Comparison of ENCODE assay signal across 8 cellular contexts in the genomic region with DNA sequence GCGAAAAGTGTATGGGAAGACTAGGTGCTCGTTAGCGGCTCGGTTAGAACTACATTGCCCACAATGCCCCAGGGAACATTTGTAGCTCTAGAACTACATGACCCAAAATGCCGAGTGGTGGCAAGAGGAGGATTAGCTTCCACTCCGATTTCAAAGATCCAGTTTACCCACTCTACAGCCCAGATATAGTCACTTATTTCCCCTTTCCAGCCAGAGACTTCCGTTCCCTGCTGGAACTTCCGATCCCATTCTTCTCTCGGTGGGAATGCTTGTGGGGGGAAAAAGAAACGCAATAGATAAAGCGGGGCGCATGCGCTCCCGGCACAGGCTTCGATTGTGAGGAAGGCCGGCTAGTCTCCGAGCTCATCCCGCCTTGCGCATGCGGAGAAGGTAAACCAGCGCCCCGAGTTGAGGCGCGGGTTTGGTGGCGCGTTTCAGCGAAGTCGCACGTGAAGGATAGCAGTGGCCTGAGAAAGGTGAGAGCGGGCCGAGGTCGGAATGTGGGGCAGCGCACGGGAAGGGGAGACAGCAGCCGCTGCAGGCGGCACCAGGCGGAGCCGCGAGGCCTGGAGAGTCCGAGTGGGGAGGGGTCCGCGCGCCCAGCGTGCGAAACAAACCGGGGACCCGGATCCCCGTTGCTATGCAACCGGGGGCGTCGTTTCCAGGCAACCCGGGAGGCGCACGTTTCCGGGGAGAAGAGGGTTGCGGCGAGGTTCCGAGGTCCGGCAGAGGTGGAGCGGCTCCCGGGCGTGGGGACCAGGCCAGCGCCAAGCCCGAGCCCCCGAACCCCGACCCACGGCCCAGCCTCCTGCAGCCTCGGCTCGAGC. TPM values are rescaled to one million over a fixed set of nuclear protein-coding genes. Genes with fewer than 3 reads are reported as not detected.
DNase-seq lines count a peak whose midpoint lies in the region; ATAC-seq lines count a peak whose summit lies in the region.

TMEM109 (plus strand) TSS at position 366 of the 827 bp plus-strand sequence. CDS start 5,536 bp downstream, outside the sequence.

- H3K4me1 ChIP-seq in endocrine pancreas (ENCODE audit: control insufficient read depth, insufficient read depth, low read length) (peaks cover 4% of the 10 kb centered on the region), mesenchymal stem cell (ENCODE audit: control insufficient read depth, insufficient read depth, low read depth, low read length) (peaks cover 22% of the 10 kb centered on the region)

- H2AFZ ChIP-seq in mesenchymal stem cell (ENCODE audit: low read depth, low read length): peak within 1 kb of the TSS; percentile 94

- H3K36me3 ChIP-seq in endocrine pancreas (ENCODE audit: control insufficient read depth, insufficient read depth, low read length): no peaks in the 10 kb centered on the region
- no peaks in the 10 kb centered on the region for H3K36me3 ChIP-seq in mesenchymal stem cell (ENCODE audit: control insufficient read depth in 1 of 2, insufficient read depth in 2 of 2, low read depth in 1 of 2, low read length in 2 of 2)

- peak within 1 kb of the TSS; percentile 42 to 66 for H3K4ac ChIP-seq in mesenchymal stem cell (ENCODE audit: low read depth in 1 of 2, low read length in 2 of 2)

- peak within 1 kb of the TSS; percentile 75 to 77 for H3K18ac ChIP-seq in mesenchymal stem cell (ENCODE audit: low read depth in 1 of 2, low read length in 2 of 2)

- H3K27me3 ChIP-seq in endocrine pancreas (ENCODE audit: control insufficient read depth, insufficient read depth, low read length): no peaks in the 10 kb centered on the region
- H3K27me3 ChIP-seq in mesenchymal stem cell (ENCODE audit: control insufficient read depth in 1 of 2, insufficient read depth in 1 of 2, low read length in 2 of 2): peaks cover 5 to 11% of the 10 kb centered on the region in 2 experiments

- peak within 1 kb of the TSS; percentile 96 for H3K4me2 ChIP-seq in mesenchymal stem cell (ENCODE audit: low read length, poor library complexity, severe bottlenecking)

- peak within 1 kb of the TSS; percentile 59 for H2BK5ac ChIP-seq in mesenchymal stem cell (ENCODE audit: low read depth, low read length, poor library complexity, severe bottlenecking)

- H4K91ac ChIP-seq in mesenchymal stem cell (ENCODE audit: low read length): peak within 1 kb of the TSS; percentile 76

- peak within 1 kb of the TSS; percentile 88 for H4K8ac ChIP-seq in mesenchymal stem cell (ENCODE audit: low read length)

- H2AK5ac ChIP-seq in mesenchymal stem cell (ENCODE audit: low read length, severe bottlenecking): no peak within 1 kb of the TSS

- H3K4me3 ChIP-seq in endocrine pancreas (ENCODE audit: control insufficient read depth, insufficient read depth, low read length) (peak within 1 kb of the TSS; percentile 84), mesenchymal stem cell (ENCODE audit: insufficient read depth in 1 of 2, low read depth in 1 of 2, low read length in 2 of 2) (peak within 1 kb of the TSS; percentile 86 to 87)

- ATAC-seq in GM21360 (IDR thresholded peaks at IDR 0.05; ENCODE audit: unreplicated experiment): peak; percentile 41

- H3K27ac ChIP-seq in mesenchymal stem cell (ENCODE audit: low read length, poor library complexity, severe bottlenecking): peak within 1 kb of the TSS; percentile 99

- peak within 1 kb of the TSS; percentile 99 for H3K9ac ChIP-seq in endocrine pancreas (ENCODE audit: control insufficient read depth, insufficient read depth, low read length)
- peak within 1 kb of the TSS; percentile 89 for H3K9ac ChIP-seq in mesenchymal stem cell (ENCODE audit: low read length)

- H3K23ac ChIP-seq in mesenchymal stem cell (ENCODE audit: low read length in 2 of 2): peak within 1 kb of the TSS in 1 of 2 experiments; percentile 96

- WGBS in mesenchymal stem cell: under 1% methylated on average over 54 of the region's 69 CpGs

- H3K9me3 ChIP-seq in endocrine pancreas (ENCODE audit: control insufficient read depth, low read length): no peaks in the 10 kb centered on the region
- H3K9me3 ChIP-seq in mesenchymal stem cell (ENCODE audit: control insufficient read depth, low read length): no peaks in the 10 kb centered on the region

- peak within 1 kb of the TSS in 1 of 2 experiments; percentile 84 for H3K14ac ChIP-seq in mesenchymal stem cell (ENCODE audit: low read length in 2 of 2)

- H2BK15ac ChIP-seq in mesenchymal stem cell (ENCODE audit: low read depth, poor library complexity, severe bottlenecking): peak within 1 kb of the TSS; percentile 60

- peaks cover 15% of the 10 kb centered on the region for H3K79me1 ChIP-seq in mesenchymal stem cell (replicated peaks; ENCODE audit: low read length, poor library complexity, severe bottlenecking)

- DNase-seq in CMK (ENCODE audit: low read depth): peak; percentile 56
- peak in 73 of 76 experiments; percentile 46 to 91 (median 76) for DNase-seq in HUDEP-2 (lab: John Stamatoyannopoulos, UW; ENCODE audit: unreplicated experiment in 76 of 76)
- DNase-seq in NOMO-1 treated with dmso at 0.1 percent for 144 hours (lab: John Stamatoyannopoulos, UW; ENCODE audit: unreplicated experiment): peak; percentile 75
- DNase-seq in activated CD8-positive, alpha-beta memory T cell treated with anti-CD3 and anti-CD28 coated beads for 48 hours (ENCODE audit: low read depth in 2 of 3, low spot score in 2 of 3): peak; percentile 67 to 70 (median 68)
- DNase-seq in mesenchymal stem cell: peak; percentile 94
- peak; percentile 76 for DNase-seq in stimulated activated CD8-positive, alpha-beta memory T cell treated with anti-CD3 and anti-CD28 coated beads, Interleukin-12 subunit alpha, Interleukin-12 subunit beta, amount 100 ng/mL, for 24 hours (ENCODE audit: extremely low read depth)

- peak within 1 kb of the TSS in 1 of 2 experiments; percentile 15 for H2BK12ac ChIP-seq in mesenchymal stem cell (ENCODE audit: low read length in 2 of 2)

- peak within 1 kb of the TSS; percentile 71 for H2BK120ac ChIP-seq in mesenchymal stem cell (ENCODE audit: low read depth, low read length)

RNA-seq across cellular contexts. Expression of gene TMEM109, which starts in this region (rescaled TPM):
- polyA plus RNA-seq in mesenchymal stem cell (2013, experiment 1 of 2): 107 TPM
- 104 TPM for polyA plus RNA-seq in mesenchymal stem cell (2013, experiment 2 of 2)

Comparison
In these comparisons a context has a peak if more than half of its experiments do, and no peak if none do; other contexts are left out.
1. Peak in every context shown above with its lines: DNase-seq, ATAC-seq, H3K4me3 ChIP-seq and H3K27ac ChIP-seq.